In the genomic region with DNA sequence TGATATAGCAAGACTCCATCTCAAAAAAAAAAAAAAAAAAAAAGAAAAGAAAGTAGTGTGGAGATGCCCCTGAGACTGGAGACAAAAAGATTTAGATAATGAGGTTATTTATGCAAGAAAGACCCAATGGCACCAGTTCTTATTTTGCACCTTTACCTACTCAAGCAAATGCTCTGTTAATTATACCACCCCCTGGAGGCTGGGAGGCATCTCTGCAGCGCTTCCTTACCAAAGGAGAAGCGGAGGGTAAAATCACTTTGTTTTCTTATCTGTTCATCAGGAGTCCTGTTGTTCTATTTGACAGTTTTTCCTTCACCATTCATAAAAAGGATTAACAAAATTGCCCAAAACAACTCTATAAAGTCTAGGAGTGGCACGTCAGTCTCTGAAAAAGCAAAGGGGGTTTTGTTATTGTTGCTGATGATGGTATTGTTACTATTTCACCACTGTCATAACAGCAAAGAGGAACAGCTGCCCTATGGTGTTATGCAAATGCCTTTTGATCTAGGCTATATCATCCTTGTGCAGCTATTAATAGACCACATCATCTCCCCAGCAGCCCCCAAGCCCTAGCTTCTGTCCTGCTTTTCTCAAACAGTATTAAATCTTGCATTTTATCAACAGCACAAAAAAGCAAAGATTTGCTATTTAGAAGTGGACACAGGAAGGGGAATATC, we compare ENCODE assay signal across 1 cellular context.
TF ChIP-seq lines count a peak whose summit lies in the region.

No MANE protein-coding gene starts in this region.

TF ChIP-seq in GM12878, 131 proteins besides CTCF, POLR2A, EP300 and RAD21 (continued from another document):
- TF ChIP-seq, protein P1, sequence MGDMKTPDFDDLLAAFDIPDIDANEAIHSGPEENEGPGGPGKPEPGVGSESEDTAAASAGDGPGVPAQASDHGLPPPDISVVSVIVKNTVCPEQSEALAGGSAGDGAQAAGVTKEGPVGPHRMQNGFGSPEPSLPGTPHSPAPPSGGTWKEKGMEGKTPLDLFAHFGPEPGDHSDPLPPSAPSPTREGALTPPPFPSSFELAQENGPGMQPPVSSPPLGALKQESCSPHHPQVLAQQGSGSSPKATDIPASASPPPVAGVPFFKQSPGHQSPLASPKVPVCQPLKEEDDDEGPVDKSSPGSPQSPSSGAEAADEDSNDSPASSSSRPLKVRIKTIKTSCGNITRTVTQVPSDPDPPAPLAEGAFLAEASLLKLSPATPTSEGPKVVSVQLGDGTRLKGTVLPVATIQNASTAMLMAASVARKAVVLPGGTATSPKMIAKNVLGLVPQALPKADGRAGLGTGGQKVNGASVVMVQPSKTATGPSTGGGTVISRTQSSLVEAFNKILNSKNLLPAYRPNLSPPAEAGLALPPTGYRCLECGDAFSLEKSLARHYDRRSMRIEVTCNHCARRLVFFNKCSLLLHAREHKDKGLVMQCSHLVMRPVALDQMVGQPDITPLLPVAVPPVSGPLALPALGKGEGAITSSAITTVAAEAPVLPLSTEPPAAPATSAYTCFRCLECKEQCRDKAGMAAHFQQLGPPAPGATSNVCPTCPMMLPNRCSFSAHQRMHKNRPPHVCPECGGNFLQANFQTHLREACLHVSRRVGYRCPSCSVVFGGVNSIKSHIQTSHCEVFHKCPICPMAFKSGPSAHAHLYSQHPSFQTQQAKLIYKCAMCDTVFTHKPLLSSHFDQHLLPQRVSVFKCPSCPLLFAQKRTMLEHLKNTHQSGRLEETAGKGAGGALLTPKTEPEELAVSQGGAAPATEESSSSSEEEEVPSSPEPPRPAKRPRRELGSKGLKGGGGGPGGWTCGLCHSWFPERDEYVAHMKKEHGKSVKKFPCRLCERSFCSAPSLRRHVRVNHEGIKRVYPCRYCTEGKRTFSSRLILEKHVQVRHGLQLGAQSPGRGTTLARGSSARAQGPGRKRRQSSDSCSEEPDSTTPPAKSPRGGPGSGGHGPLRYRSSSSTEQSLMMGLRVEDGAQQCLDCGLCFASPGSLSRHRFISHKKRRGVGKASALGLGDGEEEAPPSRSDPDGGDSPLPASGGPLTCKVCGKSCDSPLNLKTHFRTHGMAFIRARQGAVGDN (IDR thresholded peaks at IDR 0.05): no peak
- TF ChIP-seq STAT1 (conservative IDR thresholded peaks at IDR 0.05) (no peak), CREM (IDR thresholded peaks at IDR 0.05; ENCODE audit: low read depth) (0 out of 2 replicates have a peak, but pooled peaks have one; percentile 16), KAT2A (conservative IDR thresholded peaks at IDR 0.05; ENCODE audit: control insufficient read depth, low read depth, low read length) (no peak), POU2F2 (IDR thresholded peaks at IDR 0.05; ENCODE audit: borderline replicate concordance, low read depth, low read length) (peak; percentile 32; the same call in 1 of the 3 replicates)
- TF ChIP-seq, protein P2, sequence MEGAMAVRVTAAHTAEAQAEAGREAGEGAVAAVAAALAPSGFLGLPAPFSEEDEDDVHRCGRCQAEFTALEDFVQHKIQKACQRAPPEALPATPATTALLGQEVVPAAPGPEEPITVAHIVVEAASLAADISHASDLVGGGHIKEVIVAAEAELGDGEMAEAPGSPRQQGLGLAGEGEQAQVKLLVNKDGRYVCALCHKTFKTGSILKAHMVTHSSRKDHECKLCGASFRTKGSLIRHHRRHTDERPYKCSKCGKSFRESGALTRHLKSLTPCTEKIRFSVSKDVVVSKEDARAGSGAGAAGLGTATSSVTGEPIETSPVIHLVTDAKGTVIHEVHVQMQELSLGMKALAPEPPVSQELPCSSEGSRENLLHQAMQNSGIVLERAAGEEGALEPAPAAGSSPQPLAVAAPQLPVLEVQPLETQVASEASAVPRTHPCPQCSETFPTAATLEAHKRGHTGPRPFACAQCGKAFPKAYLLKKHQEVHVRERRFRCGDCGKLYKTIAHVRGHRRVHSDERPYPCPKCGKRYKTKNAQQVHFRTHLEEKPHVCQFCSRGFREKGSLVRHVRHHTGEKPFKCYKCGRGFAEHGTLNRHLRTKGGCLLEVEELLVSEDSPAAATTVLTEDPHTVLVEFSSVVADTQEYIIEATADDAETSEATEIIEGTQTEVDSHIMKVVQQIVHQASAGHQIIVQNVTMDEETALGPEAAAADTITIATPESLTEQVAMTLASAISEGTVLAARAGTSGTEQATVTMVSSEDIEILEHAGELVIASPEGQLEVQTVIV (IDR thresholded peaks at IDR 0.05; ENCODE audit: borderline replicate concordance, partially characterized antibody): no peak
- TF ChIP-seq, protein P3, sequence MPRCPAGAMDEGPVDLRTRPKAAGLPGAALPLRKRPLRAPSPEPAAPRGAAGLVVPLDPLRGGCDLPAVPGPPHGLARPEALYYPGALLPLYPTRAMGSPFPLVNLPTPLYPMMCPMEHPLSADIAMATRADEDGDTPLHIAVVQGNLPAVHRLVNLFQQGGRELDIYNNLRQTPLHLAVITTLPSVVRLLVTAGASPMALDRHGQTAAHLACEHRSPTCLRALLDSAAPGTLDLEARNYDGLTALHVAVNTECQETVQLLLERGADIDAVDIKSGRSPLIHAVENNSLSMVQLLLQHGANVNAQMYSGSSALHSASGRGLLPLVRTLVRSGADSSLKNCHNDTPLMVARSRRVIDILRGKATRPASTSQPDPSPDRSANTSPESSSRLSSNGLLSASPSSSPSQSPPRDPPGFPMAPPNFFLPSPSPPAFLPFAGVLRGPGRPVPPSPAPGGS (IDR thresholded peaks at IDR 0.05; ENCODE audit: borderline replicate concordance, insufficient read depth, low read depth, low read length, poor library complexity, severe bottlenecking): no peak
